Comparison of ENCODE assay signal across 19 cellular contexts in genomic region chr18:8711736-8712135, GRCh38. TPM values are rescaled to one million over a fixed set of nuclear protein-coding genes. Genes with fewer than 3 reads are reported as not detected.
A peak's percentile ranks its signal among the peaks of the same experiment; 100 is the strongest.
DNase-seq lines count a peak whose midpoint lies in the region; ATAC-seq, FAIRE-seq and TF ChIP-seq lines count a peak whose summit lies in the region.
"Had no signal": no experiment of that assay in that cellular context is flagged by ENCODE, and none has a peak within 500 bp of the region (broad histone marks: within the 10 kb centered on the region; RNA-seq: fewer than 3 reads in every experiment).

No MANE protein-coding gene starts in this region.

- H3K4me2 ChIP-seq in IMR-90 (ENCODE audit: low read depth, low read length): no peak overlapping the region
- peak overlapping the region; percentile 35 for H3K4me2 ChIP-seq in astrocyte (ENCODE audit: low read length)

- H2AK5ac ChIP-seq in IMR-90 (ENCODE audit: low read depth, low read length): no peak overlapping the region

- H3K36me3 Mint-ChIP-seq in astrocyte (ENCODE audit: low read depth, unreplicated experiment) (peaks cover 18% of the 10 kb centered on the region), mesothelial cell of epicardium (peaks cover 3% of the 10 kb centered on the region)
- H3K36me3 Mint-ChIP-seq: CD4-positive, CD25-positive, alpha-beta regulatory T cell had no signal

- H3K27ac ChIP-seq in IMR-90 (ENCODE audit: insufficient read depth, low read length) (no peak overlapping the region), astrocyte (ENCODE audit: low read depth, low read length) (no peak overlapping the region), breast epithelium (no peak overlapping the region)
- H3K27ac ChIP-seq: Peyer's patch had no signal

- H3K4me3 Mint-ChIP-seq in astrocyte (ENCODE audit: unreplicated experiment) (no peak overlapping the region), mesothelial cell of epicardium (no peak overlapping the region)
- H3K4me3 Mint-ChIP-seq: CD4-positive, CD25-positive, alpha-beta regulatory T cell; HFFc6 had no signal

- peaks cover 20% of the 10 kb centered on the region for H3K9me1 ChIP-seq in IMR-90 (ENCODE audit: insufficient read depth, low read length)

- H4K5ac ChIP-seq in IMR-90 (ENCODE audit: low read depth, low read length): no peak overlapping the region

- no peak for TF ChIP-seq RAD21 in IMR-90 (IDR thresholded peaks at IDR 0.05; ENCODE audit: low read length)

- no peak overlapping the region for H3K18ac ChIP-seq in IMR-90 (ENCODE audit: low read depth, low read length)

- TF ChIP-seq CTCF in AG10803 (conservative IDR thresholded peaks at IDR 0.05; ENCODE audit: low read length) (no peak), IMR-90 (conservative IDR thresholded peaks at IDR 0.05; ENCODE audit: low read depth, low read length) (no peak), astrocyte (IDR thresholded peaks at IDR 0.05; ENCODE audit: insufficient read depth, low read depth, low read length) (no peak), mesothelial cell of epicardium (IDR thresholded peaks at IDR 0.05; ENCODE audit: unreplicated experiment) (no peak), breast epithelium (IDR thresholded peaks at IDR 0.05) (no peak)

- H2BK15ac ChIP-seq in IMR-90 (ENCODE audit: low read depth, low read length): no peak overlapping the region

- H3K4me3 ChIP-seq in AG10803 (ENCODE audit: low read length) (0 out of 2 replicates have a peak overlapping the region, but pooled peaks have one; percentile 5), IMR-90 (ENCODE audit: insufficient read depth, low read depth, low read length) (no peak overlapping the region), astrocyte (ENCODE audit: insufficient read depth, low read depth, low read length) (no peak overlapping the region), breast epithelium (no peak overlapping the region)
- H3K4me3 ChIP-seq: Peyer's patch had no signal

- H2BK120ac ChIP-seq in IMR-90 (ENCODE audit: low read depth, low read length): no peak overlapping the region

- H3K4ac ChIP-seq in IMR-90 (ENCODE audit: low read depth, low read length): no peak overlapping the region

- no peak for FAIRE-seq in astrocyte (lab: Jason Lieb, UNC)
- FAIRE-seq: A204.1, D721Med had no signal

- H3K27me3 ChIP-seq in IMR-90 (ENCODE audit: control insufficient read depth, insufficient read depth, low read length): no peaks in the 10 kb centered on the region
- no peaks in the 10 kb centered on the region for H3K27me3 ChIP-seq in astrocyte (ENCODE audit: insufficient read depth, low read length)
- H3K27me3 ChIP-seq in breast epithelium: no peaks in the 10 kb centered on the region
- H3K27me3 ChIP-seq: Peyer's patch had no signal

- H4K20me1 ChIP-seq in IMR-90 (ENCODE audit: insufficient read depth, low read length) (peaks cover 82% of the 10 kb centered on the region), astrocyte (ENCODE audit: insufficient read depth, low read length) (peaks cover 74% of the 10 kb centered on the region)

- H4K91ac ChIP-seq in IMR-90 (ENCODE audit: insufficient read depth, low read depth, low read length): no peak overlapping the region

- ATAC-seq in IMR-90 (ENCODE audit: low read depth) (no peak), GM19328 (IDR thresholded peaks at IDR 0.05; ENCODE audit: unreplicated experiment) (no peak)
- no peak for ATAC-seq in stimulated activated naive CD8-positive, alpha-beta T cell treated with anti-CD3 and anti-CD28 coated beads, Interleukin-15, Interleukin-2, amounts not matched to agents 100 U/mL and 50 U/mL, for 24 hours
- ATAC-seq: SK-N-SH treated with all-trans-retinoic acid at 6 μM for 48 hours had no signal

- H3K9me3 ChIP-seq in IMR-90 (ENCODE audit: control insufficient read depth, insufficient read depth, low read length): no peaks in the 10 kb centered on the region
- H3K9me3 ChIP-seq in astrocyte (ENCODE audit: insufficient read depth, low read depth, low read length): no peaks in the 10 kb centered on the region
- no peaks in the 10 kb centered on the region for H3K9me3 ChIP-seq in breast epithelium
- H3K9me3 ChIP-seq: Peyer's patch had no signal

- H4K8ac ChIP-seq in IMR-90 (ENCODE audit: low read depth in 2 of 2, low read length in 2 of 2): no peak overlapping the region

- CTCF ChIA-PET in IMR-90 (lab: Yijun Ruan, JAX): no interaction called here

- H3K56ac ChIP-seq in IMR-90 (ENCODE audit: extremely low read depth, insufficient read depth, low read length): no peak overlapping the region

- H2AK9ac ChIP-seq in IMR-90 (replicated peaks; ENCODE audit: low read depth, low read length, poor library complexity): no peak overlapping the region

- in situ Hi-C loops in IMR-90 (cut with MboI; ENCODE audit: low sequenced_read_pairs): no loop called here

- no peak overlapping the region for H3K27ac Mint-ChIP-seq in astrocyte (ENCODE audit: unreplicated experiment)
- peak overlapping the region; percentile 47 for H3K27ac Mint-ChIP-seq in mesothelial cell of epicardium
- H3K27ac Mint-ChIP-seq: HFFc6 had no signal

- H3K14ac ChIP-seq in IMR-90 (replicated peaks; ENCODE audit: low read depth, low read length): 0 out of 2 replicates have a peak overlapping the region, but pooled peaks have one; percentile 34

- H2AFZ ChIP-seq in IMR-90 (replicated peaks; ENCODE audit: low read length, poor library complexity) (no peak overlapping the region), astrocyte (ENCODE audit: low read depth, low read length) (no peak overlapping the region)

- H2BK5ac ChIP-seq in IMR-90 (ENCODE audit: low read depth, low read length, poor library complexity, severe bottlenecking): no peak overlapping the region

- peaks cover 19% of the 10 kb centered on the region for H3K4me1 ChIP-seq in IMR-90 (ENCODE audit: control insufficient read depth, insufficient read depth, low read length)
- peaks cover 18% of the 10 kb centered on the region for H3K4me1 ChIP-seq in astrocyte (ENCODE audit: insufficient read depth, low read length)
- H3K4me1 ChIP-seq in breast epithelium: no peaks in the 10 kb centered on the region

- WGBS in IMR-90 (ENCODE audit: extremely low coverage in 2 of 2, insufficient read length in 1 of 2), 2 experiments: no CpG with 5 or more reads among the region's 5 CpGs

- H3K9ac ChIP-seq in IMR-90 (ENCODE audit: low read depth, low read length) (no peak overlapping the region), astrocyte (ENCODE audit: low read length) (no peak overlapping the region)

- H3K79me2 ChIP-seq in astrocyte (ENCODE audit: insufficient read depth, low read length): peaks cover 89% of the 10 kb centered on the region

- no peak overlapping the region; the same call in 1 of the 2 replicates for H3K23ac ChIP-seq in IMR-90 (ENCODE audit: low read depth, low read length)

- H3K4me1 Mint-ChIP-seq in astrocyte (ENCODE audit: low read depth, unreplicated experiment) (peaks cover 17% of the 10 kb centered on the region), mesothelial cell of epicardium (peaks cover 7% of the 10 kb centered on the region)

- H3K27me3 Mint-ChIP-seq in astrocyte (ENCODE audit: low read depth, unreplicated experiment) (no peaks in the 10 kb centered on the region), mesothelial cell of epicardium (ENCODE audit: low read depth) (peaks cover 15% of the 10 kb centered on the region)

- H3K36me3 ChIP-seq in IMR-90 (ENCODE audit: control insufficient read depth, insufficient read depth, low read length): peaks cover 20% of the 10 kb centered on the region
- peaks cover 11% of the 10 kb centered on the region for H3K36me3 ChIP-seq in astrocyte (ENCODE audit: insufficient read depth, low read length)
- H3K36me3 ChIP-seq in breast epithelium: no peaks in the 10 kb centered on the region
- H3K36me3 ChIP-seq: Peyer's patch had no signal

- TF ChIP-seq POLR2A in IMR-90 (IDR thresholded peaks at IDR 0.05; ENCODE audit: low read depth, low read length) (no peak), breast epithelium (IDR thresholded peaks at IDR 0.05) (no peak)

- no peak overlapping the region for H2BK20ac ChIP-seq in IMR-90 (ENCODE audit: low read depth, low read length)

- H3K9me3 Mint-ChIP-seq in astrocyte (ENCODE audit: unreplicated experiment) (peaks cover 2% of the 10 kb centered on the region), mesothelial cell of epicardium (peaks cover 3% of the 10 kb centered on the region)
- H3K9me3 Mint-ChIP-seq: HFFc6 had no signal

- DNase-seq in AG10803 (ENCODE audit: low read depth) (no peak), IMR-90 (no peak), astrocyte (ENCODE audit: low read depth) (no peak), mesothelial cell of epicardium (ENCODE audit: low spot score in 2 of 2, unreplicated experiment in 2 of 2) (no peak), breast epithelium (ENCODE audit: low spot score in 2 of 2) (no peak)
- DNase-seq in activated CD4-positive, alpha-beta T cell treated with anti-CD3 and anti-CD28 coated beads for 1 hour: no peak
- DNase-seq in stimulated activated naive CD8-positive, alpha-beta T cell treated with anti-CD3 and anti-CD28 coated beads, Interleukin-15, Interleukin-2, amounts not matched to agents 100 U/mL and 50 U/mL, for 24 hours: no peak
- DNase-seq: CD4-positive, CD25-positive, alpha-beta regulatory T cell; HFFc6; MM.1S; NCI-H1105 treated with DMSO at 0.1 percent for 48 hours; NCI-H187 treated with DMSO at 0.1 percent for 48 hours; NCI-H526; Peyer's patch; Right ventricle myocardium superior had no signal

- peaks cover 2 to 69% of the 10 kb centered on the region in 2 experiments; a peak in 2 of 4 replicates for H3K79me1 ChIP-seq in IMR-90 (ENCODE audit: low read depth in 1 of 2, low read length in 2 of 2)

- intact Hi-C loops in IMR-90 (cut with micrococcal nuclease): no loop called here
- intact Hi-C loops in breast epithelium (cut with DNase I; ENCODE audit: low total_unique reads): no loop called here

- BruUV-seq in IMR-90 (replicated peaks; lab: Mats Ljungman, UMichigan): no TSS peak

- POLR2A ChIA-PET in IMR-90 (lab: Charles Lee; ENCODE audit: unreplicated experiment): no interaction called here

- dilution Hi-C loops in IMR-90 (cut with HindIII; ENCODE audit: low sequenced_read_pairs, unreplicated experiment): no loop called here

TF ChIP-seq in IMR-90, 13 proteins besides CTCF, POLR2A, EP300 and RAD21 (continues in another document):
- TF ChIP-seq MAFK (IDR thresholded peaks at IDR 0.05; ENCODE audit: low read depth, low read length) (no peak), SMC3 (IDR thresholded peaks at IDR 0.05; ENCODE audit: low read depth, low read length) (no peak), CHD1 (IDR thresholded peaks at IDR 0.05; ENCODE audit: low read depth, low read length) (no peak), BHLHE40 (IDR thresholded peaks at IDR 0.05; ENCODE audit: low read depth, low read length) (no peak), RCOR1 (IDR thresholded peaks at IDR 0.05; ENCODE audit: insufficient replicate concordance, low read length) (no peak), CEBPB (IDR thresholded peaks at IDR 0.05; ENCODE audit: low read depth, low read length) (no peak), RFX5 (IDR thresholded peaks at IDR 0.05; ENCODE audit: low read depth, low read length) (no peak)

RNA-seq across cellular contexts. Expression of gene MTCL1, which starts 6.4 kb away (rescaled TPM):
- total RNA-seq in IMR-90 (2012; rRNA removed) (29.0 and 38.6 TPM in 2 replicates), astrocyte (48.6 and 59.3 TPM in 2 replicates), mesothelial cell of epicardium (24.0 to 26.2 TPM (median 24.7 TPM) in 3 replicates), breast epithelium (1 to 10 TPM; 4.9 to 9.1 (median 7.2) TPM)
- polyA plus RNA-seq in IMR-90 (2012; rRNA removed): 44.7 and 45.3 TPM in 2 replicates
- 26.0 and 32.1 TPM in 2 replicates for polyA plus RNA-seq in IMR-90 (2012; cell fraction: cytosol; rRNA removed)
- 165 and 175 TPM in 2 replicates for polyA plus RNA-seq in IMR-90 (2012; cell fraction: nucleus; rRNA removed; ENCODE audit: low replicate concordance)
- polyA plus RNA-seq: CD4-positive, CD25-positive, alpha-beta regulatory T cell had no signal
